In the genomic region with DNA sequence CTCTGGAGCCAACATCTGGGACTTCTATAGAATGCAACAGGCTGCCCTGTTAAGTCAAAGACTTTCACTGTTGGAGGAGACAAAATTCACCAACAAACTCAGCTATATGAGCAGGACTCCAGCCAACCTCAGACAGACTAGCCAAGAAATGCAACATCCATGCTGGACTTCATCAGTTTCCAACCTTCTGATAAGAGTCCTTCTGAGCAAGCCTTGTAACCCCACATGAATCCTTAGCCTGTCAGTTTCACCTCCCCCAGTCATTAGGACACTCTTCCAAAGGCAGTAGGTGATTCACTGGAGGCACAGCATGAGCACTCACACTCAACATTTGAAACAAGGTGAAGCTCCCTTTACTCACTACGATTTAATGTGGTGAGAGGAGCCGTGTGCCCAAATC, we compare ENCODE assay signal across 20 cellular contexts. TPM values are rescaled to one million over a fixed set of nuclear protein-coding genes. Genes with fewer than 3 reads are reported as not detected.
DNase-seq lines count a peak whose midpoint lies in the region; ATAC-seq and TF ChIP-seq lines count a peak whose summit lies in the region.
"Had no signal": no experiment of that assay in that cellular context is flagged by ENCODE, and none has a peak within 500 bp of the region (broad histone marks: within the 10 kb centered on the region; RNA-seq: fewer than 3 reads in every experiment).

No MANE protein-coding gene starts in this region.

- DNase-seq in left ventricle myocardium inferior (no peak), Right ventricle myocardium superior (no peak), NCI-H226 (peak; percentile 79), endodermal cell (peak; percentile 69), psoas muscle (no peak), Calu3 (no peak), type B pancreatic cell (ENCODE audit: extremely low spot score, unreplicated experiment) (no peak)
- DNase-seq: activated CD8-positive, alpha-beta T cell treated with anti-CD3 and anti-CD28 coated beads for 36 hours; activated naive CD8-positive, alpha-beta T cell treated with anti-CD3 and anti-CD28 coated beads for 36 hours; CD4-positive, alpha-beta memory T cell; EL; hippocampal formation; left cardiac atrium; NCI-H2171; NCI-H748 treated with DMSO at 0.1 percent for 48 hours; nucleus accumbens; sigmoid colon; SW 1271 had no signal

- H3K27ac Mint-ChIP-seq in endodermal cell (no peak overlapping the region), Calu3 (ENCODE audit: unreplicated experiment) (no peak overlapping the region), type B pancreatic cell (no peak overlapping the region)
- H3K27ac Mint-ChIP-seq: activated CD8-positive, alpha-beta T cell treated with anti-CD3 and anti-CD28 coated beads for 36 hours; activated naive CD8-positive, alpha-beta T cell treated with anti-CD3 and anti-CD28 coated beads for 36 hours; activated T-helper 1 cell treated with anti-CD3 and anti-CD28 coated beads, Interleukin-12 subunit alpha, Interleukin-12 subunit beta, Interleukin-2, Interleukin-4 antibody, amounts not matched to agents 30 ng/mL and 10 ng/mL and 1 ng/mL, durations not matched to agents 14 hours and 24 hours and 36 hours; CD4-positive, alpha-beta memory T cell had no signal

- H3K36me3 Mint-ChIP-seq in endodermal cell (ENCODE audit: low read depth) (peaks cover 4% of the 10 kb centered on the region), Calu3 (ENCODE audit: insufficient read depth, unreplicated experiment) (peaks cover 14% of the 10 kb centered on the region), type B pancreatic cell (no peaks in the 10 kb centered on the region)
- H3K36me3 Mint-ChIP-seq: activated naive CD8-positive, alpha-beta T cell treated with anti-CD3 and anti-CD28 coated beads for 36 hours; CD4-positive, alpha-beta memory T cell had no signal

- H3K27me3 Mint-ChIP-seq in endodermal cell (ENCODE audit: insufficient read depth) (peaks cover 11% of the 10 kb centered on the region), Calu3 (ENCODE audit: unreplicated experiment) (no peaks in the 10 kb centered on the region), type B pancreatic cell (peaks cover 12% of the 10 kb centered on the region)

- no peak overlapping the region for H3K9ac ChIP-seq in endodermal cell (ENCODE audit: extremely low read depth, low read length, poor library complexity, severe bottlenecking)

- intact Hi-C loops in left ventricle myocardium inferior (cut with micrococcal nuclease) (no loop called here), Right ventricle myocardium superior (cut with DNase I) (loop anchor here (5.0 kb wide), 1 partner anchor 33 kb away; no protein-coding TSS in a partner anchor), psoas muscle (cut with DNase I) (loop anchor here in 1 of 2 donors (5.0 kb wide), 1 partner anchor 33 kb away; no protein-coding TSS in a partner anchor), Calu3 (cut with micrococcal nuclease; ENCODE audit: unreplicated experiment) (loop anchor here (5.0 kb wide), 1 partner anchor 57 kb away; no protein-coding TSS in a partner anchor)

- H3K9me3 Mint-ChIP-seq in endodermal cell = peaks cover 9% of the 10 kb centered on the region
- H3K9me3 Mint-ChIP-seq in Calu3 (ENCODE audit: low read depth, unreplicated experiment) = no peaks in the 10 kb centered on the region
- no peaks in the 10 kb centered on the region for H3K9me3 Mint-ChIP-seq in type B pancreatic cell
- H3K9me3 Mint-ChIP-seq: activated CD8-positive, alpha-beta T cell treated with anti-CD3 and anti-CD28 coated beads for 36 hours; activated naive CD8-positive, alpha-beta T cell treated with anti-CD3 and anti-CD28 coated beads for 36 hours; activated T-helper 1 cell treated with anti-CD3 and anti-CD28 coated beads, Interleukin-12 subunit alpha, Interleukin-12 subunit beta, Interleukin-2, Interleukin-4 antibody, amounts not matched to agents 30 ng/mL and 10 ng/mL and 1 ng/mL, durations not matched to agents 14 hours and 24 hours and 36 hours had no signal

- H3K4me1 Mint-ChIP-seq in endodermal cell = peaks cover 65% of the 10 kb centered on the region
- H3K4me1 Mint-ChIP-seq in Calu3 (ENCODE audit: low read depth, unreplicated experiment) = peaks cover 66% of the 10 kb centered on the region
- H3K4me1 Mint-ChIP-seq in type B pancreatic cell (ENCODE audit: unreplicated experiment) = peaks cover 38% of the 10 kb centered on the region

- 31% methylated on average over 2 of the region's 2 CpGs; no CpG with 5 or more reads in 1 of the 2 experiments for WGBS in endodermal cell (ENCODE audit: insufficient coverage in 1 of 2, insufficient read length in 1 of 2), 2 experiments
- 61 to 81% (median 66%) methylated on average over 2 of the region's 2 CpGs for WGBS in psoas muscle, 3 donors

- no peak overlapping the region for H3K4me3 ChIP-seq in left ventricle myocardium inferior
- H3K4me3 ChIP-seq in endodermal cell (ENCODE audit: low read length) = no peak overlapping the region
- H3K4me3 ChIP-seq in psoas muscle = no peak overlapping the region
- H3K4me3 ChIP-seq: sigmoid colon had no signal

- ATAC-seq in Right ventricle myocardium superior (ENCODE audit: poor library complexity) (no peak), psoas muscle (peak; percentile 51 to 80 (median 62)), HG03521 (IDR thresholded peaks at IDR 0.05; ENCODE audit: unreplicated experiment) (no peak)
- ATAC-seq: activated CD8-positive, alpha-beta T cell treated with anti-CD3 and anti-CD28 coated beads for 36 hours had no signal

- no TSS peak for BruUV-seq in Calu3 (replicated peaks; lab: Mats Ljungman, UMichigan)

- CTCF ChIA-PET in Calu3 (lab: Charles Lee) = no interaction called here

- no peaks in the 10 kb centered on the region for H3K27me3 ChIP-seq in left ventricle myocardium inferior (ENCODE audit: low read depth)
- H3K27me3 ChIP-seq in endodermal cell (ENCODE audit: control insufficient read depth, insufficient read depth, low read length, poor library complexity, severe bottlenecking) = peaks cover 16% of the 10 kb centered on the region
- no peaks in the 10 kb centered on the region for H3K27me3 ChIP-seq in psoas muscle (ENCODE audit: insufficient read depth in 3 of 3, low read length in 2 of 3)
- H3K27me3 ChIP-seq: sigmoid colon had no signal

- H3K27ac ChIP-seq in left ventricle myocardium inferior (replicated peaks) (peak overlapping the region; percentile 57), endodermal cell (ENCODE audit: low read depth, low read length) (no peak overlapping the region), psoas muscle (peak overlapping the region; percentile 48)
- H3K27ac ChIP-seq: sigmoid colon had no signal

- H3K9me3 ChIP-seq in left ventricle myocardium inferior (replicated peaks) = no peaks in the 10 kb centered on the region
- H3K9me3 ChIP-seq in endodermal cell (ENCODE audit: control insufficient read depth, low read length) = no peaks in the 10 kb centered on the region
- H3K9me3 ChIP-seq in psoas muscle = peaks cover 3% of the 10 kb centered on the region
- H3K9me3 ChIP-seq: sigmoid colon had no signal

- H3K4me1 ChIP-seq in left ventricle myocardium inferior (peaks cover 84% of the 10 kb centered on the region), endodermal cell (ENCODE audit: control insufficient read depth, insufficient read depth, low read length) (no peaks in the 10 kb centered on the region), psoas muscle (peaks cover 63% of the 10 kb centered on the region)

- no peak overlapping the region for H3K4me3 Mint-ChIP-seq in endodermal cell
- no peak overlapping the region for H3K4me3 Mint-ChIP-seq in Calu3 (ENCODE audit: low read depth, unreplicated experiment)
- no peak overlapping the region for H3K4me3 Mint-ChIP-seq in type B pancreatic cell
- H3K4me3 Mint-ChIP-seq: activated CD8-positive, alpha-beta T cell treated with anti-CD3 and anti-CD28 coated beads for 36 hours; activated naive CD8-positive, alpha-beta T cell treated with anti-CD3 and anti-CD28 coated beads for 36 hours; activated T-helper 1 cell treated with anti-CD3 and anti-CD28 coated beads, Interleukin-12 subunit alpha, Interleukin-12 subunit beta, Interleukin-2, Interleukin-4 antibody, amounts not matched to agents 30 ng/mL and 10 ng/mL and 1 ng/mL, durations not matched to agents 14 hours and 24 hours and 36 hours had no signal

- H3K36me3 ChIP-seq in left ventricle myocardium inferior (no peaks in the 10 kb centered on the region), endodermal cell (ENCODE audit: control insufficient read depth, insufficient read depth, low read length) (no peaks in the 10 kb centered on the region), psoas muscle (ENCODE audit: insufficient read depth in 1 of 2, low read depth in 1 of 2) (no peaks in the 10 kb centered on the region)
- H3K36me3 ChIP-seq: sigmoid colon had no signal

- TF ChIP-seq CTCF in left ventricle myocardium inferior (IDR thresholded peaks at IDR 0.05; ENCODE audit: borderline replicate concordance) = no peak
- no peak for TF ChIP-seq CTCF in endodermal cell (conservative IDR thresholded peaks at IDR 0.05)
- no peak for TF ChIP-seq CTCF in psoas muscle (IDR thresholded peaks at IDR 0.05)
- TF ChIP-seq CTCF in Calu3 (IDR thresholded peaks at IDR 0.05; ENCODE audit: unreplicated experiment) = no peak
- TF ChIP-seq CTCF in type B pancreatic cell (conservative IDR thresholded peaks at IDR 0.05) = no peak

RNA-seq across cellular contexts. Expression of a gene that starts 5.8 kb away (rescaled TPM):
- total RNA-seq in left ventricle myocardium inferior = 45.0 TPM
- total RNA-seq in Right ventricle myocardium superior = 51.4 TPM
- 10 to 100 TPM; 14.4 to 14.5 TPM for total RNA-seq in endodermal cell
- polyA plus RNA-seq in endodermal cell (2013, experiment 1 of 2) = 2.7 TPM
- polyA plus RNA-seq in endodermal cell (2013, experiment 2 of 2) = 2.7 TPM
- total RNA-seq in psoas muscle = 100 to 1,000 TPM in 1 of 4 donors, 10 to 100 TPM in 2, 1 to 10 TPM in 1; 8.7 to 163 (median 57.0) TPM
- polyA plus RNA-seq in psoas muscle = 10 to 100 TPM; 11.3 to 64.5 (median 50.4) TPM
- 17.0 and 25.3 TPM in 2 replicates for total RNA-seq in Calu3 (2022)
- 16.1 and 20.1 TPM in 2 replicates for total RNA-seq in type B pancreatic cell (ENCODE audit: low replicate concordance)

Comparison
In these comparisons a context has a peak if more than half of its experiments do, and no peak if none do; other contexts are left out.
1. DNase-seq: peak in NCI-H226 (single experiment) and endodermal cell (single experiment); none in left ventricle myocardium inferior (single experiment), Right ventricle myocardium superior (single experiment), psoas muscle (0 of 2), Calu3 (single experiment) and type B pancreatic cell (single experiment).
2. ATAC-seq: peak in psoas muscle (4 of 4); none in Right ventricle myocardium superior (single experiment) and HG03521 (single experiment).